ENCODE assay signal across 9 cellular contexts in genomic region chr4:41360214-41360910, GRCh38.
DNase-seq lines count a peak whose midpoint lies in the region; ATAC-seq, FAIRE-seq and TF ChIP-seq lines count a peak whose summit lies in the region.
"Had no signal": no experiment of that assay in that cellular context is flagged by ENCODE, and none has a peak within 500 bp of the region (broad histone marks: within the 10 kb centered on the region; RNA-seq: fewer than 3 reads in every experiment).

No MANE protein-coding gene starts in this region.

- no peak for TF ChIP-seq POLR2A in GM12892 (IDR thresholded peaks at IDR 0.05; ENCODE audit: low read depth, low read length)

- no peaks in the 10 kb centered on the region for H3K36me3 Mint-ChIP-seq in activated CD4-positive, alpha-beta T cell treated with anti-CD3 and anti-CD28 coated beads for 36 hours (ENCODE audit: low read depth)
- no peaks in the 10 kb centered on the region for H3K36me3 Mint-ChIP-seq in MCF 10A (ENCODE audit: insufficient read depth, unreplicated experiment)

- H3K27ac Mint-ChIP-seq in activated CD4-positive, alpha-beta T cell treated with anti-CD3 and anti-CD28 coated beads for 36 hours: no peak overlapping the region
- no peak overlapping the region for H3K27ac Mint-ChIP-seq in MCF 10A (ENCODE audit: low read depth, unreplicated experiment)

- H3K9ac ChIP-seq in iPS-20b (ENCODE audit: low read depth, low read length) (peak overlapping the region; percentile 34; the same call in 1 of the 2 replicates), skeletal muscle tissue (ENCODE audit: low read depth in 1 of 3, low read length in 3 of 3) (peak overlapping the region; percentile 88 to 95 (median 94))

- H3K9me3 ChIP-seq in iPS-20b (ENCODE audit: insufficient read depth, low read depth, low read length) (no peaks in the 10 kb centered on the region), skeletal muscle tissue (ENCODE audit: control insufficient read depth in 3 of 3, low read length in 3 of 3) (no peaks in the 10 kb centered on the region)

- H3K27me3 ChIP-seq in iPS-20b (ENCODE audit: insufficient read depth, low read length) (peaks cover 77% of the 10 kb centered on the region), skeletal muscle tissue (ENCODE audit: control insufficient read depth in 3 of 3, insufficient read depth in 3 of 3, low read length in 3 of 3) (no peaks in the 10 kb centered on the region)

- no peak for ATAC-seq in activated CD4-positive, alpha-beta T cell treated with anti-CD3 and anti-CD28 coated beads for 36 hours
- ATAC-seq in HG02981 (IDR thresholded peaks at IDR 0.05; ENCODE audit: unreplicated experiment): no peak

- POLR2A ChIA-PET in activated CD4-positive, alpha-beta T cell treated with anti-CD3 and anti-CD28 coated beads for 36 hours (lab: Charles Lee): no interaction called here
- POLR2A ChIA-PET in MCF 10A (lab: Yijun Ruan, JAX): interaction anchor here (0.6 to 1.7 kb wide), 7 partner anchors 10 to 268 kb away, joined by 3 to 5 read pairs (median 3); no protein-coding TSS in a partner anchor

- H3K27me3 Mint-ChIP-seq in activated CD4-positive, alpha-beta T cell treated with anti-CD3 and anti-CD28 coated beads for 36 hours: peaks cover 38% of the 10 kb centered on the region
- H3K27me3 Mint-ChIP-seq in MCF 10A (ENCODE audit: insufficient read depth, unreplicated experiment): no peaks in the 10 kb centered on the region

- intact Hi-C loops in activated CD4-positive, alpha-beta T cell treated with anti-CD3 and anti-CD28 coated beads for 36 hours (cut with DNase I, micrococcal nuclease): no loop called here
- intact Hi-C loops in MCF 10A (cut with micrococcal nuclease): loop anchor here (1.0 to 5.0 kb wide), 3 partner anchors 117 to 302 kb away; no protein-coding TSS in a partner anchor

- no peaks in the 10 kb centered on the region for H3K4me1 Mint-ChIP-seq in activated CD4-positive, alpha-beta T cell treated with anti-CD3 and anti-CD28 coated beads for 36 hours
- H3K4me1 Mint-ChIP-seq in MCF 10A (ENCODE audit: insufficient read depth, unreplicated experiment): peaks cover 30% of the 10 kb centered on the region

- DNase-seq in activated CD4-positive, alpha-beta T cell treated with anti-CD3 and anti-CD28 coated beads for 36 hours: peak; percentile 25
- DNase-seq in activated CD4-positive, alpha-beta T cell treated with anti-CD3 and anti-CD28 coated beads, Interleukin-2, amount 50 U/mL, for 4 hours: no peak
- DNase-seq in NCI-H2196 (lab: John Stamatoyannopoulos, UW; ENCODE audit: unreplicated experiment) (peak; percentile 89), MCF 10A (ENCODE audit: unreplicated experiment) (peak; percentile 75), GM12892 (ENCODE audit: insufficient read length) (no peak)
- DNase-seq: DND-41 had no signal

- H3K4me3 ChIP-seq in iPS-20b (ENCODE audit: low read length) (peak overlapping the region; percentile 77; the same call in 1 of the 2 replicates), skeletal muscle tissue (ENCODE audit: low read length in 3 of 3) (peak overlapping the region; percentile 85 to 93 (median 92))

- H3K4me1 ChIP-seq in iPS-20b (ENCODE audit: insufficient read depth, low read length) (peaks cover 37% of the 10 kb centered on the region), skeletal muscle tissue (ENCODE audit: control insufficient read depth in 3 of 3, insufficient read depth in 3 of 3, low read length in 3 of 3) (peaks cover 29 to 35% (median 30%) of the 10 kb centered on the region in 3 donors)

- H3K9me3 Mint-ChIP-seq in activated CD4-positive, alpha-beta T cell treated with anti-CD3 and anti-CD28 coated beads for 36 hours (ENCODE audit: low read depth): no peaks in the 10 kb centered on the region
- H3K9me3 Mint-ChIP-seq in MCF 10A (ENCODE audit: unreplicated experiment): no peaks in the 10 kb centered on the region

- CTCF ChIA-PET in activated CD4-positive, alpha-beta T cell treated with anti-CD3 and anti-CD28 coated beads for 36 hours (lab: Charles Lee): interaction anchor here (0.6 kb wide), 1 partner anchor 148 kb away, joined by 3 read pairs; no protein-coding TSS in a partner anchor
- CTCF ChIA-PET in MCF 10A (lab: Yijun Ruan, JAX): interaction anchor here (0.7 to 1.5 kb wide), 4 partner anchors 42 to 436 kb away, joined by 3 to 4 read pairs (median 3); partner anchors contain the start of gene LIMCH1

- no peak for FAIRE-seq in GM12892 (lab: Jason Lieb, UNC)

- no peak overlapping the region for H3K4me3 Mint-ChIP-seq in activated CD4-positive, alpha-beta T cell treated with anti-CD3 and anti-CD28 coated beads for 36 hours
- peak overlapping the region; percentile 89 for H3K4me3 Mint-ChIP-seq in MCF 10A (ENCODE audit: unreplicated experiment)

- H3K36me3 ChIP-seq in iPS-20b (ENCODE audit: insufficient read depth, low read depth, low read length) (no peaks in the 10 kb centered on the region), skeletal muscle tissue (ENCODE audit: control insufficient read depth in 3 of 3, insufficient read depth in 3 of 3, low read length in 3 of 3) (no peaks in the 10 kb centered on the region)

- no TSS peak for BruUV-seq in MCF 10A (replicated peaks; lab: Mats Ljungman, UMichigan)

- no peak overlapping the region for H3K27ac ChIP-seq in iPS-20b (ENCODE audit: low read length)
- H3K27ac ChIP-seq in skeletal muscle tissue (ENCODE audit: low read depth, low read length): peak overlapping the region; percentile 74

- no peak for TF ChIP-seq CTCF in MCF 10A (IDR thresholded peaks at IDR 0.05; ENCODE audit: unreplicated experiment)

Comparison
In these comparisons a context has a peak if more than half of its experiments do, and no peak if none do; other contexts are left out.
1. DNase-seq: peak in activated CD4-positive, alpha-beta T cell treated with anti-CD3 and anti-CD28 coated beads for 36 hours (single experiment), NCI-H2196 (single experiment) and MCF 10A (single experiment); none in activated CD4-positive, alpha-beta T cell treated with anti-CD3 and anti-CD28 coated beads, Interleukin-2, amount 50 U/mL, for 4 hours (0 of 2) and GM12892 (single experiment).